ENCODE assay signal across 1 cellular context in the genomic region with DNA sequence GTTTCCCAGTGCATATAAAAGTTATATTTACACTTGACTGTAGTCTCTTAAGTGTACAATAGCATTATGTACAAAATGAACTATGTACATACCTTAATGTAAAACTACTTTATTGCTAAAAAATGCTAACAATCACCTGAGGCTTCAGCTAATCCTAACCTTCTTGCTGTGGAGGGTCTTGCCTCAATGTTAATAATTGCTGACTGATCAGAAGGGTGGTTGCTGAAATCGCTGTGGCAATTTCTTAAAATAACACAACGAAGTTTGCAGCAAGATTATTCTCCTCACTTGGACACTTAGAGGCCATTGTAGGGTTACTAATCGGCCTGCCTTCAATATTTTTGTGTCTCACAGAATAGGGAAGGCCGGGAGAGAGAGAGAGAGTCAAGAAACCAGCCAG.
A peak's percentile ranks its signal among the peaks of the same experiment; 100 is the strongest.
TF ChIP-seq lines count a peak whose summit lies in the region.

No MANE protein-coding gene starts in this region.

TF ChIP-seq in HepG2, 621 proteins besides CTCF, POLR2A, EP300 and RAD21:
- TF ChIP-seq HNF4G (IDR thresholded peaks at IDR 0.05; ENCODE audit: borderline replicate concordance, low read depth, low read length) (no peak), HNF4G (CRISPR knock-in tag; IDR thresholded peaks at IDR 0.05; ENCODE audit: borderline replicate concordance, low read depth) (no peak), HIVEP1 (CRISPR knock-in tag; IDR thresholded peaks at IDR 0.05) (no peak), ZBTB7A (CRISPR knock-in tag; IDR thresholded peaks at IDR 0.05) (no peak), MAFK (conservative IDR thresholded peaks at IDR 0.05 in 1 of 2, IDR thresholded peaks at IDR 0.05 in 1 of 2; ENCODE audit: low read length in 2 of 2) (peak; percentile 59 to 62), HDAC1 (CRISPR knock-in tag; IDR thresholded peaks at IDR 0.05) (no peak), MAFF (IDR thresholded peaks at IDR 0.05; ENCODE audit: low read depth, low read length) (peak; percentile 56; the same call in 1 of the 2 replicates), FOSL2 (CRISPR knock-in tag; IDR thresholded peaks at IDR 0.05) (no peak), ZNF749 (CRISPR knock-in tag; IDR thresholded peaks at IDR 0.05; ENCODE audit: borderline replicate concordance) (no peak), ZNF619 (CRISPR knock-in tag; IDR thresholded peaks at IDR 0.05) (no peak), SAP130 (CRISPR knock-in tag; IDR thresholded peaks at IDR 0.05; ENCODE audit: low read depth) (no peak), SNAPC2 (CRISPR knock-in tag; IDR thresholded peaks at IDR 0.05) (no peak)
- TF ChIP-seq, protein P1, sequence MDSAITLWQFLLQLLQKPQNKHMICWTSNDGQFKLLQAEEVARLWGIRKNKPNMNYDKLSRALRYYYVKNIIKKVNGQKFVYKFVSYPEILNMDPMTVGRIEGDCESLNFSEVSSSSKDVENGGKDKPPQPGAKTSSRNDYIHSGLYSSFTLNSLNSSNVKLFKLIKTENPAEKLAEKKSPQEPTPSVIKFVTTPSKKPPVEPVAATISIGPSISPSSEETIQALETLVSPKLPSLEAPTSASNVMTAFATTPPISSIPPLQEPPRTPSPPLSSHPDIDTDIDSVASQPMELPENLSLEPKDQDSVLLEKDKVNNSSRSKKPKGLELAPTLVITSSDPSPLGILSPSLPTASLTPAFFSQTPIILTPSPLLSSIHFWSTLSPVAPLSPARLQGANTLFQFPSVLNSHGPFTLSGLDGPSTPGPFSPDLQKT (CRISPR knock-in tag; IDR thresholded peaks at IDR 0.05; ENCODE audit: borderline replicate concordance), result no peak
- TF ChIP-seq, protein P2, sequence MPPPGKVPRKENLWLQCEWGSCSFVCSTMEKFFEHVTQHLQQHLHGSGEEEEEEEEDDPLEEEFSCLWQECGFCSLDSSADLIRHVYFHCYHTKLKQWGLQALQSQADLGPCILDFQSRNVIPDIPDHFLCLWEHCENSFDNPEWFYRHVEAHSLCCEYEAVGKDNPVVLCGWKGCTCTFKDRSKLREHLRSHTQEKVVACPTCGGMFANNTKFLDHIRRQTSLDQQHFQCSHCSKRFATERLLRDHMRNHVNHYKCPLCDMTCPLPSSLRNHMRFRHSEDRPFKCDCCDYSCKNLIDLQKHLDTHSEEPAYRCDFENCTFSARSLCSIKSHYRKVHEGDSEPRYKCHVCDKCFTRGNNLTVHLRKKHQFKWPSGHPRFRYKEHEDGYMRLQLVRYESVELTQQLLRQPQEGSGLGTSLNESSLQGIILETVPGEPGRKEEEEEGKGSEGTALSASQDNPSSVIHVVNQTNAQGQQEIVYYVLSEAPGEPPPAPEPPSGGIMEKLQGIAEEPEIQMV (CRISPR knock-in tag; IDR thresholded peaks at IDR 0.05; ENCODE audit: low read depth), result no peak
